In the genomic region with DNA sequence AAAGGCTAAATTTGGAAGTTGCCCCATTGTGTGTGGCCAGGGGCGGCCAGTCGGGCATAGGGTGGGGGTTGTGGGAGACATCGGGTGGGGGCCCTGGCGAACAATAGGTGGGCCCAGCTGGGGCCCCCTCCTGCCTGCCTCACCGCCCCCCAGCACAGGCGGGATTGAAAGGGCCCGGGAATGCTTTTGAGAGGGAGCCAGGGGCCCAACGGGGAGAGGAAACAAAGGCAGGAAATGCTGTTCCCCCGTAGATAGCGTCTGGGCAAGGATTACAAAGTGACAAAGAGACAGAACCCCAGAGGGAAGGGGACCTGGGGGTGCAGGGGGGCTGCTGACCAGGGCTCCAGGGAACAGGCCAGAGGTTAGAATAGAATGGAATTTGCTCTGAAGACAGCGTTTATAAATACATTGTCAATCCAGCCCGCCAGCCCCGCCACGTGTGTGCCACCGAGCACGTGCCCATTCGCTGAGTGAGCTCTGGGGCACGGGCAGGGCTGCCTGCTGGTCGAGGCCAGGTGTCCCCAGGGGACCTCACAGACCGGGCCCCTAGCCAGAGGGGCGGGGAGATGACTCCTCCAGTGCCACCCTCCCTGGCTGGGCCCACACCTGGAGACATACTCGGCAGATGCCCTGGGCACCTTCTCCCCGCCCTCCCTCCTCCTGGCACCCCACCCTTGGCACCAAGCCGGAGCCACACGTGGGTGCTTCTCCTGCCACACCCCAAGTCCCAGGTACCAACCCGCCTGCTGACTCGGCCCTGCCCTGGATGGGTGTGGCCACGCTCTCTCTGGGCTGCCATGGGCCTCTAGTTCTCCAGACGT, we compare ENCODE assay signal across 2 cellular contexts.
TF ChIP-seq lines count a peak whose summit lies in the region.

No MANE protein-coding gene starts in this region.

TF ChIP-seq in H1, 55 proteins besides CTCF, POLR2A, EP300 and RAD21:
- TF ChIP-seq BCL11A (IDR thresholded peaks at IDR 0.05; ENCODE audit: low read depth in 2 of 2, low read length in 2 of 2) = no peak
- TF ChIP-seq, protein P1, sequence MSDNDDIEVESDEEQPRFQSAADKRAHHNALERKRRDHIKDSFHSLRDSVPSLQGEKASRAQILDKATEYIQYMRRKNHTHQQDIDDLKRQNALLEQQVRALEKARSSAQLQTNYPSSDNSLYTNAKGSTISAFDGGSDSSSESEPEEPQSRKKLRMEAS (IDR thresholded peaks at IDR 0.05) = peak; percentile 33

TF ChIP-seq in SK-N-SH, 30 proteins besides CTCF, POLR2A, EP300 and RAD21:
- TF ChIP-seq YY1 (IDR thresholded peaks at IDR 0.05; ENCODE audit: low read depth) = no peak
- TF ChIP-seq, protein P2, sequence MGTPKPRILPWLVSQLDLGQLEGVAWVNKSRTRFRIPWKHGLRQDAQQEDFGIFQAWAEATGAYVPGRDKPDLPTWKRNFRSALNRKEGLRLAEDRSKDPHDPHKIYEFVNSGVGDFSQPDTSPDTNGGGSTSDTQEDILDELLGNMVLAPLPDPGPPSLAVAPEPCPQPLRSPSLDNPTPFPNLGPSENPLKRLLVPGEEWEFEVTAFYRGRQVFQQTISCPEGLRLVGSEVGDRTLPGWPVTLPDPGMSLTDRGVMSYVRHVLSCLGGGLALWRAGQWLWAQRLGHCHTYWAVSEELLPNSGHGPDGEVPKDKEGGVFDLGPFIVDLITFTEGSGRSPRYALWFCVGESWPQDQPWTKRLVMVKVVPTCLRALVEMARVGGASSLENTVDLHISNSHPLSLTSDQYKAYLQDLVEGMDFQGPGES (IDR thresholded peaks at IDR 0.05; ENCODE audit: low read depth, low read length) = no peak
- no peak for TF ChIP-seq GATA2 (CRISPR knock-in tag; IDR thresholded peaks at IDR 0.05)
- no peak for TF ChIP-seq MXI1 (IDR thresholded peaks at IDR 0.05; ENCODE audit: low read depth, low read length)
- no peak for TF ChIP-seq GABPA (IDR thresholded peaks at IDR 0.05; ENCODE audit: low read depth)
- no peak for TF ChIP-seq TAF1 (IDR thresholded peaks at IDR 0.05; ENCODE audit: borderline replicate concordance, low read depth, low read length)
- TF ChIP-seq, protein P3, sequence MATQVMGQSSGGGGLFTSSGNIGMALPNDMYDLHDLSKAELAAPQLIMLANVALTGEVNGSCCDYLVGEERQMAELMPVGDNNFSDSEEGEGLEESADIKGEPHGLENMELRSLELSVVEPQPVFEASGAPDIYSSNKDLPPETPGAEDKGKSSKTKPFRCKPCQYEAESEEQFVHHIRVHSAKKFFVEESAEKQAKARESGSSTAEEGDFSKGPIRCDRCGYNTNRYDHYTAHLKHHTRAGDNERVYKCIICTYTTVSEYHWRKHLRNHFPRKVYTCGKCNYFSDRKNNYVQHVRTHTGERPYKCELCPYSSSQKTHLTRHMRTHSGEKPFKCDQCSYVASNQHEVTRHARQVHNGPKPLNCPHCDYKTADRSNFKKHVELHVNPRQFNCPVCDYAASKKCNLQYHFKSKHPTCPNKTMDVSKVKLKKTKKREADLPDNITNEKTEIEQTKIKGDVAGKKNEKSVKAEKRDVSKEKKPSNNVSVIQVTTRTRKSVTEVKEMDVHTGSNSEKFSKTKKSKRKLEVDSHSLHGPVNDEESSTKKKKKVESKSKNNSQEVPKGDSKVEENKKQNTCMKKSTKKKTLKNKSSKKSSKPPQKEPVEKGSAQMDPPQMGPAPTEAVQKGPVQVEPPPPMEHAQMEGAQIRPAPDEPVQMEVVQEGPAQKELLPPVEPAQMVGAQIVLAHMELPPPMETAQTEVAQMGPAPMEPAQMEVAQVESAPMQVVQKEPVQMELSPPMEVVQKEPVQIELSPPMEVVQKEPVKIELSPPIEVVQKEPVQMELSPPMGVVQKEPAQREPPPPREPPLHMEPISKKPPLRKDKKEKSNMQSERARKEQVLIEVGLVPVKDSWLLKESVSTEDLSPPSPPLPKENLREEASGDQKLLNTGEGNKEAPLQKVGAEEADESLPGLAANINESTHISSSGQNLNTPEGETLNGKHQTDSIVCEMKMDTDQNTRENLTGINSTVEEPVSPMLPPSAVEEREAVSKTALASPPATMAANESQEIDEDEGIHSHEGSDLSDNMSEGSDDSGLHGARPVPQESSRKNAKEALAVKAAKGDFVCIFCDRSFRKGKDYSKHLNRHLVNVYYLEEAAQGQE (IDR thresholded peaks at IDR 0.05; ENCODE audit: low read depth, low read length) = no peak
- TF ChIP-seq, protein P4, sequence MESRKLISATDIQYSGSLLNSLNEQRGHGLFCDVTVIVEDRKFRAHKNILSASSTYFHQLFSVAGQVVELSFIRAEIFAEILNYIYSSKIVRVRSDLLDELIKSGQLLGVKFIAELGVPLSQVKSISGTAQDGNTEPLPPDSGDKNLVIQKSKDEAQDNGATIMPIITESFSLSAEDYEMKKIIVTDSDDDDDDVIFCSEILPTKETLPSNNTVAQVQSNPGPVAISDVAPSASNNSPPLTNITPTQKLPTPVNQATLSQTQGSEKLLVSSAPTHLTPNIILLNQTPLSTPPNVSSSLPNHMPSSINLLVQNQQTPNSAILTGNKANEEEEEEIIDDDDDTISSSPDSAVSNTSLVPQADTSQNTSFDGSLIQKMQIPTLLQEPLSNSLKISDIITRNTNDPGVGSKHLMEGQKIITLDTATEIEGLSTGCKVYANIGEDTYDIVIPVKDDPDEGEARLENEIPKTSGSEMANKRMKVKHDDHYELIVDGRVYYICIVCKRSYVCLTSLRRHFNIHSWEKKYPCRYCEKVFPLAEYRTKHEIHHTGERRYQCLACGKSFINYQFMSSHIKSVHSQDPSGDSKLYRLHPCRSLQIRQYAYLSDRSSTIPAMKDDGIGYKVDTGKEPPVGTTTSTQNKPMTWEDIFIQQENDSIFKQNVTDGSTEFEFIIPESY (IDR thresholded peaks at IDR 0.05; ENCODE audit: borderline replicate concordance, low read depth) = no peak
- TF ChIP-seq MEF2A (IDR thresholded peaks at IDR 0.05; ENCODE audit: borderline replicate concordance, low read depth) = no peak
- TF ChIP-seq, protein P1 (IDR thresholded peaks at IDR 0.05; ENCODE audit: low read depth) = no peak
